Comparison of ENCODE assay signal across 13 cellular contexts in genomic region chr12:106132175-106133135, GRCh38. TPM values are rescaled to one million over a fixed set of nuclear protein-coding genes. Genes with fewer than 3 reads are reported as not detected.
DNase-seq lines count a peak whose midpoint lies in the region; ATAC-seq, FAIRE-seq and TF ChIP-seq lines count a peak whose summit lies in the region.
"Had no signal": no experiment of that assay in that cellular context is flagged by ENCODE, and none has a peak within 500 bp of the region (broad histone marks: within the 10 kb centered on the region; RNA-seq: fewer than 3 reads in every experiment).

No MANE protein-coding gene starts in this region.

- 0 out of 2 replicates have a peak, but pooled peaks cover 3% of the 10 kb centered on the region for H4K20me1 ChIP-seq in K562 (replicated peaks; ENCODE audit: control insufficient read depth, insufficient read depth, low read length)

- H3K4me3 ChIP-seq in HUES64 (ENCODE audit: low read length): no peak overlapping the region
- no peak overlapping the region for H3K4me3 ChIP-seq in K562

- peak overlapping the region; percentile 49 for H3K9ac ChIP-seq in HUES64 (ENCODE audit: low read depth, low read length)
- H3K9ac ChIP-seq in K562 (ENCODE audit: insufficient read depth in 1 of 2, low read depth in 2 of 2, low read length in 2 of 2): no peak overlapping the region

- no peaks in the 10 kb centered on the region for H3K36me3 ChIP-seq in HUES64 (ENCODE audit: insufficient read depth, low read length)
- H3K36me3 ChIP-seq in K562 (ENCODE audit: control insufficient read depth, insufficient read depth, low read length): no peaks in the 10 kb centered on the region

- peak overlapping the region; percentile 64 for H3K27ac ChIP-seq in HUES64 (ENCODE audit: low read depth, low read length)
- no peak overlapping the region for H3K27ac ChIP-seq in K562 (ENCODE audit: extremely low read depth, low read depth, low read length)
- H3K27ac ChIP-seq: C4-2B had no signal

- in situ Hi-C loops in K562 (cut with MboI): loop anchor here (5.0 kb wide), 1 partner anchor 710 kb away; no protein-coding TSS in a partner anchor

- no peak overlapping the region for H2AFZ ChIP-seq in K562 (ENCODE audit: low read depth, low read length)

- WGBS in HUES64: 65% methylated on average over 7 of the region's 7 CpGs
- 0% methylated on average over 7 of the region's 7 CpGs for WGBS in K562 (ENCODE audit: insufficient coverage, low coverage, missing lambda C conversion rate)

- ATAC-seq in K562 (no peak), HG02759 (IDR thresholded peaks at IDR 0.05; ENCODE audit: unreplicated experiment) (no peak), GM21360 (IDR thresholded peaks at IDR 0.05; ENCODE audit: unreplicated experiment) (no peak)

- no peaks in the 10 kb centered on the region for H3K79me2 ChIP-seq in K562 (ENCODE audit: control insufficient read depth, insufficient read depth, low read length)

- CTCF ChIA-PET in K562 (lab: Yijun Ruan, JAX; ENCODE audit: low intra/inter-chr PET ratio): no interaction called here

- TF ChIP-seq RAD21 in K562 (CRISPR knock-in tag; conservative IDR thresholded peaks at IDR 0.05 in 1 of 2, IDR thresholded peaks at IDR 0.05 in 1 of 2): no peak

- H3K4me1 ChIP-seq in HUES64 (ENCODE audit: insufficient read depth, low read length) (peaks cover 84% of the 10 kb centered on the region), K562 (replicated peaks in 1 of 2; ENCODE audit: control insufficient read depth in 2 of 2, insufficient read depth in 2 of 2, low read length in 2 of 2) (no peaks in the 10 kb centered on the region)

- H3K9me1 ChIP-seq in K562 (ENCODE audit: control insufficient read depth, insufficient read depth, low read length): no peaks in the 10 kb centered on the region

- POLR2A ChIA-PET in K562 (lab: Yijun Ruan, JAX): interaction anchor here (0.5 to 0.6 kb wide), 2 partner anchors 705 to 709 kb away, joined by 3 read pairs; no protein-coding TSS in a partner anchor

- DNase-seq in K562 (ENCODE audit: extremely low read depth in 1 of 4, low spot score in 3 of 4) (no peak), kidney tubule cell (ENCODE audit: low spot score) (peak; percentile 30), superior temporal gyrus (ENCODE audit: extremely low spot score) (peak; percentile 8), NCI-H1694 treated with DMSO at 0.1 percent for 48 hours (lab: John Stamatoyannopoulos, UW) (no peak)
- DNase-seq: activated CD4-positive, alpha-beta memory T cell treated with anti-CD3 and anti-CD28 coated beads, Interleukin-2, amount 10 ng/mL, durations not matched to agents 7 days and 5 days; NCI-H187; NCI-H510A; occipital lobe had no signal

- H3K4me2 ChIP-seq in K562 (ENCODE audit: insufficient read depth, low read length): no peak overlapping the region

- no peak for TF ChIP-seq CTCF in K562 (IDR thresholded peaks at IDR 0.05 in 2 of 3, conservative IDR thresholded peaks at IDR 0.05 in 1 of 3; ENCODE audit: insufficient read depth in 2 of 3, low read depth in 1 of 3, low read length in 3 of 3)

- no peak for TF ChIP-seq POLR2A in K562 (conservative IDR thresholded peaks at IDR 0.05)

- no peak for TF ChIP-seq EP300 in K562 (IDR thresholded peaks at IDR 0.05; ENCODE audit: low read length)

- no TSS peak for BruUV-seq in K562 (replicated peaks; lab: Mats Ljungman, UMichigan)

- intact Hi-C loops in K562 (cut with micrococcal nuclease): loop anchor here (10.0 kb wide), 1 partner anchor 188 kb away; no protein-coding TSS in a partner anchor

- no peaks in the 10 kb centered on the region for H3K9me3 ChIP-seq in HUES64 (ENCODE audit: insufficient read depth, low read depth, low read length)
- no peaks in the 10 kb centered on the region for H3K9me3 ChIP-seq in K562 (replicated peaks; ENCODE audit: control insufficient read depth, insufficient read depth, low read depth, low read length)

- peaks cover 8% of the 10 kb centered on the region for H3K27me3 ChIP-seq in HUES64 (ENCODE audit: insufficient read depth, low read length)
- peaks cover 8 to 22% of the 10 kb centered on the region in 2 experiments; a peak in 4 of 5 replicates for H3K27me3 ChIP-seq in K562 (ENCODE audit: control insufficient read depth in 2 of 2, insufficient read depth in 2 of 2, low read length in 2 of 2)

- no peak for FAIRE-seq in K562 (lab: Jason Lieb, UNC)

TF ChIP-seq in K562, 482 proteins besides CTCF, POLR2A, EP300 and RAD21:
- no peak for TF ChIP-seq CBX3 (IDR thresholded peaks at IDR 0.05; ENCODE audit: borderline replicate concordance in 1 of 2, low read length in 2 of 2)
- no peak for TF ChIP-seq DIDO1 (tag; IDR thresholded peaks at IDR 0.05; ENCODE audit: low read depth)
- no peak for TF ChIP-seq MED1 (CRISPR knock-in tag; IDR thresholded peaks at IDR 0.05; ENCODE audit: borderline replicate concordance)
- TF ChIP-seq C11orf30 (IDR thresholded peaks at IDR 0.05; ENCODE audit: low read depth): no peak
- TF ChIP-seq PURB (CRISPR knock-in tag; IDR thresholded peaks at IDR 0.05; ENCODE audit: low read depth): no peak
- TF ChIP-seq ZKSCAN1 (IDR thresholded peaks at IDR 0.05; ENCODE audit: low read depth, low read length): peak; percentile 62; the same call in 1 of the 2 replicates
- no peak for TF ChIP-seq ZNF407 (IDR thresholded peaks at IDR 0.05; ENCODE audit: low read depth)

RNA-seq across cellular contexts. Expression of gene NUAK1, which starts 6.3 kb away (rescaled TPM):
- 9.7 TPM for polyA plus RNA-seq in HUES64 (2013, experiment 1 of 2)
- polyA plus RNA-seq in HUES64 (2013, experiment 2 of 2): 8.9 TPM
- total RNA-seq in K562 (2011; cell fraction: chromatin; rRNA removed; ENCODE audit: low replicate concordance): not detected in 2 replicates
- not detected in 2 replicates for total RNA-seq in K562 (2011; cell fraction: nucleolus; rRNA removed)
- not detected in 2 replicates for total RNA-seq in K562 (2011; cell fraction: nucleoplasm; rRNA removed)
- total RNA-seq in K562 (2014; rRNA removed): not detected in 2 replicates
- total RNA-seq in K562 (2014; rRNA removed; fragmentation: Illumina TruSeq; extraction: Trizol): not detected in 2 replicates
- total RNA-seq in K562 (2015; rRNA removed; fragmentation: Illumina TruSeq; extraction: Trizol): not detected in 2 replicates
- 0.02 TPM in 2 replicates for total RNA-seq in K562 (2021)
- not detected in 2 replicates for polyA plus RNA-seq in K562 (2011; rRNA removed)
- polyA plus RNA-seq in K562 (2011; cell fraction: cytosol; rRNA removed): 0.22 TPM in 1 of 2 replicates, not detected in the other
- polyA plus RNA-seq in K562 (2011; cell fraction: nucleus; rRNA removed): not detected in 2 replicates
- not detected in 2 replicates for polyA plus RNA-seq in K562 (2012)
- not detected in 2 replicates for polyA plus RNA-seq in K562 (2014; fragmentation: Illumina TruSeq; extraction: Trizol)
- not detected for polyA plus RNA-seq in K562 (2014; fragmentation: Nextera tagmentation; extraction: Ambion mirVana)
- not detected in 2 replicates for polyA plus RNA-seq in K562 (2014; rRNA removed)
- polyA minus RNA-seq in K562 (2011; rRNA and poly(A)+ RNA removed): not detected in 2 replicates
- polyA minus RNA-seq in K562 (2011; cell fraction: cytosol; rRNA and poly(A)+ RNA removed): not detected in 2 replicates
- not detected in 2 replicates for polyA minus RNA-seq in K562 (2011; cell fraction: nucleus; rRNA and poly(A)+ RNA removed)
- total RNA-seq: activated CD4-positive, alpha-beta memory T cell treated with anti-CD3 and anti-CD28 coated beads, Interleukin-2, amount 10 ng/mL, durations not matched to agents 7 days and 5 days; activated T-helper 1 cell treated with anti-CD3 and anti-CD28 coated beads, Interleukin-12 subunit alpha, Interleukin-12 subunit beta, Interleukin-2, Interleukin-4 antibody, amounts not matched to agents 30 ng/mL and 10 ng/mL and 1 ng/mL, durations not matched to agents 14 hours and 24 hours and 36 hours had no signal

Comparison
In these comparisons a context has a peak if more than half of its experiments do, and no peak if none do; other contexts are left out.
1. DNase-seq: peak in kidney tubule cell (single experiment) and superior temporal gyrus (single experiment); none in K562 (0 of 4) and NCI-H1694 treated with DMSO at 0.1 percent for 48 hours (single experiment).